ENCODE assay signal across 16 cellular contexts in the genomic region with DNA sequence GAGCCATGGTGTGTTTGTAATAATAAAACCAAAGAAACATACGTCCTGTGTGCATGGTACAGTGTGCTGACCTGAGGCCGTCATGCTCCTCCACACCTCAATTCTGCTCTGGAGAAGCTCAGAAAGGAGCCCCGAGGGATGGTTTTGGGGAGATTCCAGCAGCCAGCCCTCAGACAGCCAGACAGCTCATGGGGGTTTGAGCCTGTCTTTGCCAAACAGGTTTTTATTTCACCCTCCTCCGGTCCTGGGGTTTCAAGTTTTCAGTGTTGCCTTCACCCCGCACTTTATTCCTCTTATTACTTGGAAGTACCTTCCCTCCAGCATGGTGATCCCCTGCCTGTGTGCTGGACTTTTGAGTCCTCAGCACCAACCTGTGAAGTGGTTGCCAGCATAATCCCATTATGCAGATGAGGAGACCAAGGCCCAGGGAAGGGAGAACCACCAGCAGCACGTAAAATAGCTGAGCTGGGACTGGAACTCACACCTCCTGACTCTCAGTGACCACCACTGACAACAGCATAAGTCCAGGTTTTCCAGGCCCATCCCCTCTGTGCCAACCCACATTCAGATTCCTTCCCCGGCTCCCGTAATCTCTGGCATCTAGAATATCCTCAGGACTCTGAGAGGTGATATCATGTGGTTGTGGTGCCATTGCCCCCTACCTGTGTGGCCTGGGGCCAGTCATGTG. TPM values are rescaled to one million over a fixed set of nuclear protein-coding genes. Genes with fewer than 3 reads are reported as not detected.
"Had no signal": no experiment of that assay in that cellular context is flagged by ENCODE, and none has a peak within 500 bp of the region (broad histone marks: within the 10 kb centered on the region; RNA-seq: fewer than 3 reads in every experiment).

No MANE protein-coding gene starts in this region.

- H3K4me3 ChIP-seq: body of pancreas, esophagus squamous epithelium, lower lobe of right lung had no signal

- H3K36me3 ChIP-seq: WERI-Rb-1 had no signal

- H3K9me3 ChIP-seq: body of pancreas, esophagus squamous epithelium, lower lobe of right lung had no signal

- H3K27me3 ChIP-seq: body of pancreas, esophagus squamous epithelium had no signal

- DNase-seq: activated CD4-positive, alpha-beta T cell treated with anti-CD3 and anti-CD28 coated beads for 1 hour; activated naive CD4-positive, alpha-beta T cell; activated naive CD8-positive, alpha-beta T cell treated with anti-CD3 and anti-CD28 coated beads for 36 hours; activated T-cell treated with anti-CD3 and anti-CD28 coated beads, Interleukin-2, amount 50 U/mL, for 1 hour; amniotic stem cell; body of pancreas; cortex of kidney; effector CD4-positive, alpha-beta T cell; esophagus squamous epithelium; lower lobe of right lung; nucleus accumbens; posterior cingulate gyrus; stimulated activated naive B cell treated with anti-CD40 and anti-IgM and Interleukin-4, amounts not matched to agents 10 μg/mL and 1 μg/mL and 100 μg/mL, for 72 hours; T-helper 17 cell had no signal

- H3K4me1 ChIP-seq: body of pancreas had no signal

- H3K27ac ChIP-seq: body of pancreas, esophagus squamous epithelium, lower lobe of right lung, WERI-Rb-1 had no signal

RNA-seq across cellular contexts. Expression of gene TGFBI, which starts 35.1 kb away (rescaled TPM):
- total RNA-seq: activated naive CD8-positive, alpha-beta T cell treated with anti-CD3 and anti-CD28 coated beads for 36 hours; natural killer cell treated with Interleukin-12 subunit alpha and Interleukin-12 subunit beta and Interleukin-15 and Interleukin-18, amount 100 ng/mL, for 72 hours had no signal
